34 cellular contexts compared by ENCODE assay signal in the genomic region with DNA sequence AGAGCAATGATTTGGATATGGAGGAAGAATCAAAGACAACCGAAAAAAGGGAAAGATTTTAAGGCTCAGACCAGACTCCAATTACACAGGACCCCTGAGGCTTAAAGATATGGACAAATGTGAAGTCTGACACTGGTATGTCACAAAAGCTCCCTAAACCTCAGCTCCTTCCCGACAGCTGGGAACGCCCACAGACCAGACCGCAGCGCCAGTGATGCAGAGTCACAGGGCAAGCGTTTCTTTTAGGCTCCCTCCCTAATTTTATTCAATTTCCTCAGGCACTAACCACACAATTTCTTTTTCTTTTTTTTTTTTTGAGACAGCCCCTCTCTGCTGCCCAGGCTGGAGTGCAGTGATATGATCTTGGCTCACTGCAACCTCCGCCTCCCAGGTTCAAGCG. TPM values are rescaled to one million over a fixed set of nuclear protein-coding genes. Genes with fewer than 3 reads are reported as not detected.
DNase-seq lines count a peak whose midpoint lies in the region; ATAC-seq and TF ChIP-seq lines count a peak whose summit lies in the region.
"Had no signal": no experiment of that assay in that cellular context is flagged by ENCODE, and none has a peak within 500 bp of the region (broad histone marks: within the 10 kb centered on the region; RNA-seq: fewer than 3 reads in every experiment).

No MANE protein-coding gene starts in this region.

- peak overlapping the region in 3 of 4 donors; percentile 5 to 24 (median 8) for H3K27ac ChIP-seq in sigmoid colon
- H3K27ac ChIP-seq: C4-2B, GM23248, pancreas, Peyer's patch had no signal

- H3K36me3 Mint-ChIP-seq in stimulated activated memory B cell treated with anti-CD40 and anti-IgM and Interleukin-4, amounts not matched to agents 10 μg/mL and 1 μg/mL and 100 μg/mL, for 72 hours: no peaks in the 10 kb centered on the region

- DNase-seq in COLO829 (ENCODE audit: low spot score) (peak; percentile 69), OCI-M1 (lab: John Stamatoyannopoulos, UW) (peak; percentile 62), fibroblast of peridontal ligament (ENCODE audit: extremely low read depth) (peak; percentile 68), sigmoid colon (no peak), H7 (no peak)
- DNase-seq in activated CD4-positive, CD25-positive, alpha-beta regulatory T cell treated with anti-CD3 and anti-CD28 coated beads, Interleukin-2, amount 50 U/mL, for 72 hours: no peak
- DNase-seq in effector CD8-positive, alpha-beta T cell (lab: John Stamatoyannopoulos, UW): no peak
- DNase-seq: activated CD4-positive, alpha-beta T cell treated with anti-CD3 and anti-CD28 coated beads for 36 hours; activated CD8-positive, alpha-beta T cell treated with anti-CD3 and anti-CD28 coated beads, Interleukin-2, amount 10 ng/mL, durations not matched to agents 7 days and 5 days; activated gamma-delta T cell; activated T-cell treated with anti-CD3 and anti-CD28 coated beads, Interleukin-2, amount 50 U/mL, for 1 hour; GM23248; HFFc6; islet precursor cell; Kasumi-1; NCI-H1048; NCI-H187; NCI-H2171; NCI-H524; nephron progenitor cell; NK-92 treated with Interleukin-12 subunit alpha and Interleukin-12 subunit beta, amount 100 ng/mL, for 24 hours; pancreas; Peyer's patch; retina; stimulated activated CD4-positive, alpha-beta T cell treated with anti-CD3 and anti-CD28 coated beads, Interleukin-12 subunit alpha, Interleukin-12 subunit beta, amount 100 ng/mL, for 4 hours; stimulated activated CD4-positive, alpha-beta T cell treated with anti-CD3 and anti-CD28 coated beads, Interleukin-4, amount 100 ng/mL, for 1 hour; T-helper 17 cell had no signal

- H3K4me3 ChIP-seq in sigmoid colon (no peak overlapping the region), H7 (ENCODE audit: insufficient read depth, low read depth, low read length) (no peak overlapping the region)
- H3K4me3 ChIP-seq: esophagus muscularis mucosa, GM23248, pancreas, Peyer's patch had no signal

- TF ChIP-seq CTCF in sigmoid colon (IDR thresholded peaks at IDR 0.05): no peak

- no peak overlapping the region for H3K4me3 Mint-ChIP-seq in stimulated activated memory B cell treated with anti-CD40 and anti-IgM and Interleukin-4, amounts not matched to agents 10 μg/mL and 1 μg/mL and 100 μg/mL, for 72 hours
- H3K4me3 Mint-ChIP-seq: activated CD4-positive, alpha-beta T cell treated with anti-CD3 and anti-CD28 coated beads for 36 hours; activated CD8-positive, alpha-beta T cell treated with anti-CD3 and anti-CD28 coated beads, Interleukin-2, amount 10 ng/mL, durations not matched to agents 7 days and 5 days; central memory CD8-positive, alpha-beta T cell; dendritic cell treated with granulocyte-macrophage colony-stimulating factor and Interleukin-4, amounts not matched to agents 40 ng/mL and 50 ng/mL, for 4 days; HFFc6; nephron progenitor cell; T-helper 17 cell had no signal

- no peak for ATAC-seq in stimulated activated memory B cell treated with anti-CD40 and anti-IgM and Interleukin-4, amounts not matched to agents 10 μg/mL and 1 μg/mL and 100 μg/mL, for 72 hours
- ATAC-seq: activated CD4-positive, alpha-beta T cell treated with anti-CD3 and anti-CD28 coated beads for 36 hours; activated CD8-positive, alpha-beta T cell treated with anti-CD3 and anti-CD28 coated beads, Interleukin-2, amount 10 ng/mL, durations not matched to agents 7 days and 5 days; HepG2; pancreas; SK-N-SH treated with all-trans-retinoic acid at 6 μM for 48 hours; T-helper 17 cell had no signal

- no peak overlapping the region for H3K27ac Mint-ChIP-seq in stimulated activated memory B cell treated with anti-CD40 and anti-IgM and Interleukin-4, amounts not matched to agents 10 μg/mL and 1 μg/mL and 100 μg/mL, for 72 hours
- H3K27ac Mint-ChIP-seq: activated CD4-positive, alpha-beta T cell treated with anti-CD3 and anti-CD28 coated beads for 36 hours; activated CD8-positive, alpha-beta T cell treated with anti-CD3 and anti-CD28 coated beads, Interleukin-2, amount 10 ng/mL, durations not matched to agents 7 days and 5 days; dendritic cell treated with granulocyte-macrophage colony-stimulating factor and Interleukin-4, amounts not matched to agents 40 ng/mL and 50 ng/mL, for 4 days; HFFc6; nephron progenitor cell; T-helper 17 cell had no signal

- H3K9me3 ChIP-seq in sigmoid colon: no peaks in the 10 kb centered on the region
- H3K9me3 ChIP-seq: esophagus muscularis mucosa, pancreas, Peyer's patch had no signal

- TF ChIP-seq POLR2A in sigmoid colon (IDR thresholded peaks at IDR 0.05): no peak

- TF ChIP-seq EP300 in sigmoid colon (IDR thresholded peaks at IDR 0.05): no peak

- H3K27me3 ChIP-seq in sigmoid colon: no peaks in the 10 kb centered on the region
- no peaks in the 10 kb centered on the region for H3K27me3 ChIP-seq in H7 (ENCODE audit: control insufficient read depth, insufficient read depth, low read length)
- H3K27me3 ChIP-seq: esophagus muscularis mucosa, pancreas, Peyer's patch had no signal

- H3K9me3 Mint-ChIP-seq in stimulated activated memory B cell treated with anti-CD40 and anti-IgM and Interleukin-4, amounts not matched to agents 10 μg/mL and 1 μg/mL and 100 μg/mL, for 72 hours: no peaks in the 10 kb centered on the region
- H3K9me3 Mint-ChIP-seq: central memory CD8-positive, alpha-beta T cell; dendritic cell treated with granulocyte-macrophage colony-stimulating factor and Interleukin-4, amounts not matched to agents 40 ng/mL and 50 ng/mL, for 4 days; HFFc6; nephron progenitor cell had no signal

- no peaks in the 10 kb centered on the region for H3K4me1 Mint-ChIP-seq in stimulated activated memory B cell treated with anti-CD40 and anti-IgM and Interleukin-4, amounts not matched to agents 10 μg/mL and 1 μg/mL and 100 μg/mL, for 72 hours

- peaks cover 0 to 33% (median 29%) of the 10 kb centered on the region in 4 donors for H3K4me1 ChIP-seq in sigmoid colon
- H3K4me1 ChIP-seq: pancreas had no signal

- H3K36me3 ChIP-seq in sigmoid colon (peaks cover 53 to 95% (median 71%) of the 10 kb centered on the region in 4 donors), H7 (replicated peaks; ENCODE audit: control insufficient read depth, insufficient read depth, low read length) (peaks cover 5% of the 10 kb centered on the region)
- H3K36me3 ChIP-seq: pancreas had no signal

- peaks cover 13% of the 10 kb centered on the region for H3K27me3 Mint-ChIP-seq in stimulated activated memory B cell treated with anti-CD40 and anti-IgM and Interleukin-4, amounts not matched to agents 10 μg/mL and 1 μg/mL and 100 μg/mL, for 72 hours
- H3K27me3 Mint-ChIP-seq: activated CD4-positive, alpha-beta T cell treated with anti-CD3 and anti-CD28 coated beads for 36 hours; central memory CD8-positive, alpha-beta T cell; dendritic cell treated with granulocyte-macrophage colony-stimulating factor and Interleukin-4, amounts not matched to agents 40 ng/mL and 50 ng/mL, for 4 days had no signal

- WGBS in sigmoid colon, 2 donors: 92 to 95% methylated on average over 8 of the region's 8 CpGs

- intact Hi-C loops in sigmoid colon (cut with DNase I): loop anchor here (5.0 kb wide), 1 partner anchor 38 kb away; no protein-coding TSS in a partner anchor

RNA-seq across cellular contexts. Expression of gene NID1, which starts 40.2 kb away (rescaled TPM):
- 100 to 1,000 TPM; 136 to 242 (median 145) TPM for total RNA-seq in sigmoid colon
- 10 to 100 TPM in 1 of 3 donors, 1 to 10 TPM in 2; 3.9 to 29.9 (median 6.6) TPM for polyA plus RNA-seq in sigmoid colon
- 12.9 and 16.4 TPM in 2 replicates for total RNA-seq in H7 (2014; rRNA removed; shearing (Covaris generic))

Comparison
In these comparisons a context has a peak if more than half of its experiments do, and no peak if none do; other contexts are left out.
1. DNase-seq: peak in COLO829 (single experiment), OCI-M1 (single experiment) and fibroblast of peridontal ligament (single experiment); none in sigmoid colon (single experiment), activated CD4-positive, CD25-positive, alpha-beta regulatory T cell treated with anti-CD3 and anti-CD28 coated beads, Interleukin-2, amount 50 U/mL, for 72 hours (single experiment), H7 (single experiment) and effector CD8-positive, alpha-beta T cell (single experiment).